In the genomic region with DNA sequence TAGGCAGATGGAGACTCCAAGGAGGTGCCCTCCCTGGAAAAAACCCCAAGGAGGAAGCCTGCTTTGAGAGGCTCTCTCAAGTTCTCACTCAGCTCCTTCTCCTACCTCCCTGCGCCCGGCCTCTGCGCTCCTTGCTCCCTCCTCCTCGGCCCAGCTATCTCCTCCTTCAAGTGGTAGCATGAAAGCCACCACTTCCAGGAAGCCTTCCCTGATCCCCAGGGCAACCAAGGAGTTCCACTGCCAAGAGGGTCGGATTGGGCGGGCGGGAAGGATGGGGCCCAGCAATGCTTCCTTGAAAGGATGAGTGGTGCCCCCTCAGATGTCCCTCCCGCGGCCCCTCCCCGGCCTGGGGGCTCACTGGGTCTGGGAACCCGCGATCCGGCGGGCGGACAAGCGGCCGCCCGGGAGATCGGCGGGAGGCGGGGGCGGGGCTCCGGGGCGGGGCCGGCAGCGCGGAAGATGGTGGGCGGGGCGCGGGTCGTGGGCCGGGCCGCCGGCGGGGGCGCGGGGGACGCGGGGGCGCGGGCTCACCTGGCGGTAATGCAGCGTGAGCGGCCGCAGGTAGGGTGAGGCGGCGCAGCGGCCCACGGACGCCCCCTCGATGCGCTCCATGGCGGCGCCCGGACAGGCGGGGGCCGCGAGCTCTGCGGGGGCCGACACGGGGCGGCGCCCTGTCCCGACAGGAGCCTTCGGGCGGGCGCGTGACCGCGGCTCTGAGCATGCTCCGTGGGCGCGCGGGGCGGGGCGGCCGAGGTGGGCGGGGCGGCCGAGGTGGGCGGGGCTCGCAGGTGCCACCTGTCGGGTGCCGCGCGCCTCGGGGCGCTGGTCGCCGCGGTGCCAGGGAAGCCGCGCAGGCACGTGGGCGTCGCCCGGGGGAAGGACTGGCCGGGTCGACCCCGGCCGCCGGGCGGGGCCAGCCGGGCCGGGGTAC, we compare ENCODE assay signal across 1 cellular context.
TF ChIP-seq lines count a peak whose summit lies in the region.

NUDT14 (minus strand) TSS at position 715 of the 931 bp plus-strand sequence; CDS start at position 612, 103 bp downstream.

TF ChIP-seq in HepG2, 621 proteins besides CTCF, POLR2A, EP300 and RAD21 (continued from another document):
- TF ChIP-seq ZNF777 (CRISPR knock-in tag; IDR thresholded peaks at IDR 0.05) (peak; percentile 51; the same call in 1 of the 2 replicates), ZNF24 (IDR thresholded peaks at IDR 0.05) (no peak), ARID3A (IDR thresholded peaks at IDR 0.05; ENCODE audit: low read depth, low read length) (no peak), POGK (CRISPR knock-in tag; conservative IDR thresholded peaks at IDR 0.05) (no peak), MXI1 (IDR thresholded peaks at IDR 0.05; ENCODE audit: borderline replicate concordance, low read depth, low read length) (no peak), FOXM1 (CRISPR knock-in tag; IDR thresholded peaks at IDR 0.05) (no peak), ZFYVE20 (CRISPR knock-in tag; IDR thresholded peaks at IDR 0.05; ENCODE audit: borderline replicate concordance, low read depth) (no peak), ZSCAN9 (CRISPR knock-in tag; IDR thresholded peaks at IDR 0.05; ENCODE audit: borderline replicate concordance) (no peak), ZFP36 (IDR thresholded peaks at IDR 0.05; ENCODE audit: borderline replicate concordance, low read depth, low read length, partially characterized antibody) (peak; percentile 75), ZEB1 (IDR thresholded peaks at IDR 0.05; ENCODE audit: insufficient replicate concordance, low read depth) (no peak), ZNF234 (CRISPR knock-in tag; conservative IDR thresholded peaks at IDR 0.05) (no peak), ZMYM3 (CRISPR knock-in tag; IDR thresholded peaks at IDR 0.05) (0 out of 2 replicates have a peak, but pooled peaks have one; percentile 9), ZC3H13 (CRISPR knock-in tag; IDR thresholded peaks at IDR 0.05) (no peak), ZNF740 (CRISPR knock-in tag; IDR thresholded peaks at IDR 0.05) (no peak), ZMAT3 (CRISPR knock-in tag; conservative IDR thresholded peaks at IDR 0.05) (no peak)
- TF ChIP-seq, protein P1, sequence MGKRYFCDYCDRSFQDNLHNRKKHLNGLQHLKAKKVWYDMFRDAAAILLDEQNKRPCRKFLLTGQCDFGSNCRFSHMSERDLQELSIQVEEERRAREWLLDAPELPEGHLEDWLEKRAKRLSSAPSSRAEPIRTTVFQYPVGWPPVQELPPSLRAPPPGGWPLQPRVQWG (CRISPR knock-in tag; IDR thresholded peaks at IDR 0.05; ENCODE audit: borderline replicate concordance, low read depth): no peak
